Comparison of ENCODE assay signal across 28 cellular contexts in genomic region chr3:108013141-108014055, GRCh38.
"Had no signal": no experiment of that assay in that cellular context is flagged by ENCODE, and none has a peak within 500 bp of the region (broad histone marks: within the 10 kb centered on the region; RNA-seq: fewer than 3 reads in every experiment).

No MANE protein-coding gene starts in this region.

- DNase-seq: dermis blood vessel endothelial cell; effector memory CD4-positive, alpha-beta T cell; esophagus squamous epithelium; foreskin melanocyte; glutamatergic neuron; heart right ventricle; hippocampal formation; kidney glomerular epithelial cell; left colon; left ventricle myocardium superior; lower lobe of right lung; naive thymus-derived CD8-positive, alpha-beta T cell; nephron progenitor cell; occipital lobe; ovary; posterior cingulate gyrus; stimulated activated CD4-positive, alpha-beta T cell treated with anti-CD3 and anti-CD28 coated beads, Interleukin-12 subunit alpha, Interleukin-12 subunit beta, amount 100 ng/mL, for 4 hours; stimulated activated CD4-positive, alpha-beta T cell treated with anti-CD3 and anti-CD28 coated beads, Interleukin-1b, Interleukin-23, amount 100 ng/mL, for 48 hours; stimulated activated CD4-positive, alpha-beta T cell treated with anti-CD3 and anti-CD28 coated beads, Interleukin-4, amount 100 ng/mL, for 1 hour; stimulated activated CD8-positive, alpha-beta memory T cell treated with anti-CD3 and anti-CD28 coated beads, Interleukin-4, amount 100 ng/mL, for 48 hours; stimulated activated naive CD4-positive, alpha-beta T cell; stimulated activated naive CD8-positive, alpha-beta T cell treated with anti-CD3 and anti-CD28 coated beads, Interleukin-15, amount 100 ng/mL, for 72 hours had no signal

- H3K4me3 ChIP-seq: coronary artery, esophagus squamous epithelium, heart right ventricle, lower lobe of right lung, ovary, smooth muscle cell, suprapubic skin had no signal

- H3K27ac ChIP-seq: coronary artery, esophagus squamous epithelium, heart right ventricle, lower lobe of right lung, ovary, suprapubic skin had no signal

- H3K36me3 ChIP-seq: esophagus squamous epithelium, heart right ventricle, lower lobe of right lung, ovary, suprapubic skin had no signal

- H3K4me1 ChIP-seq: lower lobe of right lung, suprapubic skin had no signal

- ATAC-seq: heart right ventricle; left colon; left ventricle myocardium superior; lower lobe of right lung; naive thymus-derived CD8-positive, alpha-beta T cell; sciatic nerve; stimulated activated naive CD8-positive, alpha-beta T cell treated with anti-CD3 and anti-CD28 coated beads, Interleukin-15, amount 100 ng/mL, for 72 hours had no signal

- H3K27me3 ChIP-seq: esophagus squamous epithelium, heart right ventricle, ovary, suprapubic skin had no signal

- FAIRE-seq: endothelial cell of umbilical vein, islet of Langerhans had no signal

- H3K9me3 ChIP-seq: esophagus squamous epithelium, heart right ventricle, lower lobe of right lung, ovary, suprapubic skin had no signal
